ENCODE assay signal across 37 cellular contexts in genomic region chr16:84322749-84323148, GRCh38. TPM values are rescaled to one million over a fixed set of nuclear protein-coding genes. Genes with fewer than 3 reads are reported as not detected.
"Had no signal": no experiment of that assay in that cellular context is flagged by ENCODE, and none has a peak within 500 bp of the region (broad histone marks: within the 10 kb centered on the region; RNA-seq: fewer than 3 reads in every experiment).

No MANE protein-coding gene starts in this region.

- H3K4me3 Mint-ChIP-seq: activated CD4-positive, alpha-beta memory T cell treated with anti-CD3 and anti-CD28 coated beads for 36 hours; activated CD4-positive, alpha-beta T cell treated with anti-CD3 and anti-CD28 coated beads for 36 hours; activated CD4-positive, alpha-beta T cell treated with anti-CD3 and anti-CD28 coated beads, Interleukin-2, amount 10 ng/mL, durations not matched to agents 24 days and 14 days; activated CD8-positive, alpha-beta memory T cell treated with anti-CD3 and anti-CD28 coated beads, Interleukin-2, amount 10 ng/mL, durations not matched to agents 7 days and 5 days; activated CD8-positive, alpha-beta T cell treated with anti-CD3 and anti-CD28 coated beads, Interleukin-2, amount 10 ng/mL, durations not matched to agents 7 days and 5 days; activated naive CD4-positive, alpha-beta T cell treated with anti-CD3 and anti-CD28 coated beads, Interleukin-2, amount 10 ng/mL, durations not matched to agents 7 days and 5 days; activated naive CD8-positive, alpha-beta T cell treated with anti-CD3 and anti-CD28 coated beads, Interleukin-2, amount 10 ng/mL, durations not matched to agents 7 days and 5 days; activated T-helper 1 cell treated with anti-CD3 and anti-CD28 coated beads, Interleukin-12 subunit alpha, Interleukin-12 subunit beta, Interleukin-2, Interleukin-4 antibody, amounts not matched to agents 30 ng/mL and 10 ng/mL and 1 ng/mL, durations not matched to agents 14 hours and 24 hours and 36 hours; brain; effector memory CD8-positive, alpha-beta T cell; T-helper 17 cell; T-helper 2 cell treated with Interferon-gamma antibody and Interleukin-4, amounts not matched to agents 5 μg/mL and 100 μg/mL, for 36 hours had no signal

- H3K4me1 ChIP-seq: ascending aorta, breast epithelium, esophagus muscularis mucosa, gastroesophageal sphincter had no signal

- H3K36me3 ChIP-seq: ascending aorta, breast epithelium, cardiac muscle cell, esophagus muscularis mucosa had no signal

- H3K27me3 ChIP-seq: ascending aorta, breast epithelium had no signal

- DNase-seq: activated CD4-positive, alpha-beta memory T cell treated with anti-CD3 and anti-CD28 coated beads for 36 hours; activated CD4-positive, alpha-beta T cell treated with anti-CD3 and anti-CD28 coated beads for 36 hours; activated CD4-positive, alpha-beta T cell treated with anti-CD3 and anti-CD28 coated beads, Interleukin-2, amount 10 ng/mL, durations not matched to agents 24 days and 14 days; activated CD4-positive, CD25-positive, alpha-beta regulatory T cell; activated CD4-positive, CD25-positive, alpha-beta regulatory T cell treated with anti-CD3 and anti-CD28 coated beads, Interleukin-2, amount 50 U/mL, for 72 hours; activated CD8-positive, alpha-beta memory T cell treated with anti-CD3 and anti-CD28 coated beads, Interleukin-2, amount 10 ng/mL, durations not matched to agents 7 days and 5 days; activated CD8-positive, alpha-beta memory T cell treated with anti-CD3 and anti-CD28 coated beads, Interleukin-2, amount 50 U/mL, for 4 hours; activated CD8-positive, alpha-beta T cell treated with anti-CD3 and anti-CD28 coated beads, Interleukin-2, amount 10 ng/mL, durations not matched to agents 7 days and 5 days; activated effector memory CD4-positive, alpha-beta T cell treated with anti-CD3 and anti-CD28 coated beads, Interleukin-2, amount 50 U/mL, for 16 hours; activated naive CD4-positive, alpha-beta T cell treated with anti-CD3 and anti-CD28 coated beads, Interleukin-2, amount 10 ng/mL, durations not matched to agents 7 days and 5 days; activated naive CD8-positive, alpha-beta T cell treated with anti-CD3 and anti-CD28 coated beads, Interleukin-2, amount 10 ng/mL, durations not matched to agents 7 days and 5 days; activated T-cell treated with anti-CD3 and anti-CD28 coated beads, Interleukin-2, amount 50 U/mL, for 1 hour; activated T-cell treated with anti-CD3 and anti-CD28 coated beads, Interleukin-2, amount 50 U/mL, for 48 hours; central memory CD4-positive, alpha-beta T cell; cerebellar nuclear complex; cortex of kidney; dermis blood vessel endothelial cell; effector CD4-positive, alpha-beta T cell; effector memory CD8-positive, alpha-beta T cell; erythroblast; foreskin melanocyte; T-helper 1 cell; T-helper 17 cell had no signal

- H3K9me3 Mint-ChIP-seq: activated naive CD4-positive, alpha-beta T cell treated with anti-CD3 and anti-CD28 coated beads, Interleukin-2, amount 50 U/mL, for 72 hours; activated T-helper 1 cell treated with anti-CD3 and anti-CD28 coated beads, Interleukin-12 subunit alpha, Interleukin-12 subunit beta, Interleukin-2, Interleukin-4 antibody, amounts not matched to agents 30 ng/mL and 10 ng/mL and 1 ng/mL, durations not matched to agents 14 hours and 24 hours and 36 hours; effector memory CD8-positive, alpha-beta T cell; T-helper 2 cell treated with Interferon-gamma antibody and Interleukin-4, amounts not matched to agents 5 μg/mL and 100 μg/mL, for 36 hours had no signal

- H3K27ac Mint-ChIP-seq: activated CD4-positive, alpha-beta memory T cell treated with anti-CD3 and anti-CD28 coated beads for 36 hours; activated CD4-positive, alpha-beta T cell treated with anti-CD3 and anti-CD28 coated beads for 36 hours; activated CD4-positive, alpha-beta T cell treated with anti-CD3 and anti-CD28 coated beads, Interleukin-2, amount 10 ng/mL, durations not matched to agents 24 days and 14 days; activated CD8-positive, alpha-beta memory T cell treated with anti-CD3 and anti-CD28 coated beads, Interleukin-2, amount 10 ng/mL, durations not matched to agents 7 days and 5 days; activated CD8-positive, alpha-beta T cell treated with anti-CD3 and anti-CD28 coated beads, Interleukin-2, amount 10 ng/mL, durations not matched to agents 7 days and 5 days; activated naive CD4-positive, alpha-beta T cell treated with anti-CD3 and anti-CD28 coated beads, Interleukin-2, amount 10 ng/mL, durations not matched to agents 7 days and 5 days; activated naive CD4-positive, alpha-beta T cell treated with anti-CD3 and anti-CD28 coated beads, Interleukin-2, amount 50 U/mL, for 72 hours; activated naive CD8-positive, alpha-beta T cell treated with anti-CD3 and anti-CD28 coated beads, Interleukin-2, amount 10 ng/mL, durations not matched to agents 7 days and 5 days; activated T-helper 1 cell treated with anti-CD3 and anti-CD28 coated beads, Interleukin-12 subunit alpha, Interleukin-12 subunit beta, Interleukin-2, Interleukin-4 antibody, amounts not matched to agents 30 ng/mL and 10 ng/mL and 1 ng/mL, durations not matched to agents 14 hours and 24 hours and 36 hours; activated T-helper 2 cell treated with anti-CD3 and anti-CD28 coated beads, Interferon-gamma antibody, Interleukin-2, Interleukin-4, amounts not matched to agents 10 μg/mL and 5 μg/mL and 100 μg/mL, durations not matched to agents 14 hours and 24 hours and 36 hours; brain; effector memory CD8-positive, alpha-beta T cell; T-helper 17 cell; T-helper 2 cell treated with Interferon-gamma antibody and Interleukin-4, amounts not matched to agents 5 μg/mL and 100 μg/mL, for 36 hours had no signal

- H3K4me1 Mint-ChIP-seq: activated CD4-positive, alpha-beta T cell treated with anti-CD3 and anti-CD28 coated beads for 36 hours; activated CD4-positive, alpha-beta T cell treated with anti-CD3 and anti-CD28 coated beads, Interleukin-2, amount 10 ng/mL, durations not matched to agents 24 days and 14 days; activated CD8-positive, alpha-beta memory T cell treated with anti-CD3 and anti-CD28 coated beads, Interleukin-2, amount 10 ng/mL, durations not matched to agents 7 days and 5 days; activated naive CD4-positive, alpha-beta T cell treated with anti-CD3 and anti-CD28 coated beads, Interleukin-2, amount 10 ng/mL, durations not matched to agents 7 days and 5 days; activated naive CD8-positive, alpha-beta T cell treated with anti-CD3 and anti-CD28 coated beads, Interleukin-2, amount 10 ng/mL, durations not matched to agents 7 days and 5 days; brain; T-helper 17 cell had no signal

- ATAC-seq: activated CD4-positive, alpha-beta T cell treated with anti-CD3 and anti-CD28 coated beads for 36 hours; activated CD8-positive, alpha-beta memory T cell treated with anti-CD3 and anti-CD28 coated beads, Interleukin-2, amount 10 ng/mL, durations not matched to agents 7 days and 5 days; activated CD8-positive, alpha-beta T cell treated with anti-CD3 and anti-CD28 coated beads, Interleukin-2, amount 10 ng/mL, durations not matched to agents 7 days and 5 days; activated naive CD4-positive, alpha-beta T cell treated with anti-CD3 and anti-CD28 coated beads, Interleukin-2, amount 50 U/mL, for 72 hours; effector memory CD8-positive, alpha-beta T cell; gastroesophageal sphincter; T-helper 17 cell had no signal

- H3K36me3 Mint-ChIP-seq: activated CD4-positive, alpha-beta memory T cell treated with anti-CD3 and anti-CD28 coated beads for 36 hours; activated CD8-positive, alpha-beta memory T cell treated with anti-CD3 and anti-CD28 coated beads, Interleukin-2, amount 10 ng/mL, durations not matched to agents 7 days and 5 days; activated naive CD4-positive, alpha-beta T cell treated with anti-CD3 and anti-CD28 coated beads, Interleukin-2, amount 10 ng/mL, durations not matched to agents 7 days and 5 days; activated naive CD4-positive, alpha-beta T cell treated with anti-CD3 and anti-CD28 coated beads, Interleukin-2, amount 50 U/mL, for 72 hours; activated naive CD8-positive, alpha-beta T cell treated with anti-CD3 and anti-CD28 coated beads, Interleukin-2, amount 10 ng/mL, durations not matched to agents 7 days and 5 days; brain had no signal

- H3K27ac ChIP-seq: ascending aorta, breast epithelium, cardiac muscle cell, esophagus muscularis mucosa, gastroesophageal sphincter had no signal

- H3K4me3 ChIP-seq: ascending aorta, breast epithelium, cardiac muscle cell, esophagus muscularis mucosa, gastroesophageal sphincter had no signal

RNA-seq across cellular contexts. Expression of gene WFDC1, which starts 28.1 kb away (rescaled TPM):
- total RNA-seq: activated CD4-positive, alpha-beta memory T cell treated with anti-CD3 and anti-CD28 coated beads for 36 hours; activated CD4-positive, alpha-beta T cell treated with anti-CD3 and anti-CD28 coated beads for 36 hours; activated CD4-positive, alpha-beta T cell treated with anti-CD3 and anti-CD28 coated beads, Interleukin-2, amount 10 ng/mL, durations not matched to agents 24 days and 14 days; activated CD8-positive, alpha-beta memory T cell treated with anti-CD3 and anti-CD28 coated beads for 36 hours; activated CD8-positive, alpha-beta memory T cell treated with anti-CD3 and anti-CD28 coated beads, Interleukin-2, amount 10 ng/mL, durations not matched to agents 7 days and 5 days; activated CD8-positive, alpha-beta T cell treated with anti-CD3 and anti-CD28 coated beads, Interleukin-2, amount 10 ng/mL, durations not matched to agents 7 days and 5 days; activated naive CD4-positive, alpha-beta T cell treated with anti-CD3 and anti-CD28 coated beads, Interleukin-2, amount 50 U/mL, for 72 hours; activated naive CD8-positive, alpha-beta T cell treated with anti-CD3 and anti-CD28 coated beads, Interleukin-2, amount 10 ng/mL, durations not matched to agents 7 days and 5 days; activated T-helper 1 cell treated with anti-CD3 and anti-CD28 coated beads, Interleukin-12 subunit alpha, Interleukin-12 subunit beta, Interleukin-2, Interleukin-4 antibody, amounts not matched to agents 30 ng/mL and 10 ng/mL and 1 ng/mL, durations not matched to agents 14 hours and 24 hours and 36 hours; activated T-helper 2 cell treated with anti-CD3 and anti-CD28 coated beads, Interferon-gamma antibody, Interleukin-2, Interleukin-4, amounts not matched to agents 10 μg/mL and 5 μg/mL and 100 μg/mL, durations not matched to agents 14 hours and 24 hours and 36 hours; dermis blood vessel endothelial cell; glomerular endothelial cell; T-helper 17 cell had no signal

RNA-seq across cellular contexts. Expression of gene ATP2C2, which starts 45.6 kb away (rescaled TPM):
- total RNA-seq: activated CD4-positive, alpha-beta memory T cell treated with anti-CD3 and anti-CD28 coated beads for 36 hours; activated CD4-positive, alpha-beta T cell treated with anti-CD3 and anti-CD28 coated beads for 36 hours; activated CD4-positive, alpha-beta T cell treated with anti-CD3 and anti-CD28 coated beads, Interleukin-2, amount 10 ng/mL, durations not matched to agents 24 days and 14 days; activated CD8-positive, alpha-beta memory T cell treated with anti-CD3 and anti-CD28 coated beads for 36 hours; activated CD8-positive, alpha-beta memory T cell treated with anti-CD3 and anti-CD28 coated beads, Interleukin-2, amount 10 ng/mL, durations not matched to agents 7 days and 5 days; activated CD8-positive, alpha-beta T cell treated with anti-CD3 and anti-CD28 coated beads, Interleukin-2, amount 10 ng/mL, durations not matched to agents 7 days and 5 days; activated naive CD4-positive, alpha-beta T cell treated with anti-CD3 and anti-CD28 coated beads, Interleukin-2, amount 50 U/mL, for 72 hours; activated naive CD8-positive, alpha-beta T cell treated with anti-CD3 and anti-CD28 coated beads, Interleukin-2, amount 10 ng/mL, durations not matched to agents 7 days and 5 days; activated T-helper 1 cell treated with anti-CD3 and anti-CD28 coated beads, Interleukin-12 subunit alpha, Interleukin-12 subunit beta, Interleukin-2, Interleukin-4 antibody, amounts not matched to agents 30 ng/mL and 10 ng/mL and 1 ng/mL, durations not matched to agents 14 hours and 24 hours and 36 hours; activated T-helper 2 cell treated with anti-CD3 and anti-CD28 coated beads, Interferon-gamma antibody, Interleukin-2, Interleukin-4, amounts not matched to agents 10 μg/mL and 5 μg/mL and 100 μg/mL, durations not matched to agents 14 hours and 24 hours and 36 hours; ascending aorta; cardiac muscle cell; dermis blood vessel endothelial cell; fibroblast of lung; fibroblast of villous mesenchyme; glomerular endothelial cell; T-helper 17 cell had no signal
- polyA plus RNA-seq: fibroblast of lung had no signal
